In the genomic region with DNA sequence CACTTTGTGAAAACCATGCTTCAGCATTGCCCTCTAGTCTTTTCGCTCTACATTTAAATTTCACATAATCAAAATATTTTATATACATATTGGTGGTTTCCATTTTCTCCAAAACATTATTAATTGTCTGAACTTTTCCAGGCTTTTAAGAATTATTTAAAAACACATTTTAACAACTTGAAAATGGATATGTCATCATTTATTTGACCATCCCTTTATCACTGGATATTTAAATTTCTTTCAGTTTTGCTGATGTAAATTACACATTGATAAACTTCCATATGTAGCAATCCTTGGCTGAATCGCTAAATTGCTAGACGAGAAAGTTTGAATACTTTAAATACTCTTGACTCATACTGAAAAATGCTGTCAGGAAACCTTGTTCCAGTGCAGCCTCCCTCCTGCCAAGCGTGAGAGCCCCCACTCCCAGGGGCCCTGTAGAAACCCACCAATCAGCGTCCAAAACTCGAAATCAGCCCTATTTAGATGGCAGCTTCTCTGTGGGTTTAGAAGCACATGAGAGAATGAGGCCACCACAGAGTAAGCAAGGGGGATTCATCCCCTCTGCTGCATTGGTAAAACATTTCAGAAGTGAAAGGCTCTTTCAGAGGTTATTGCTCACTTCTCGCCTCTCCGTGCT, we compare ENCODE assay signal across 16 cellular contexts.
DNase-seq lines count a peak whose midpoint lies in the region; ATAC-seq, FAIRE-seq and TF ChIP-seq lines count a peak whose summit lies in the region.
"Had no signal": no experiment of that assay in that cellular context is flagged by ENCODE, and none has a peak within 500 bp of the region (broad histone marks: within the 10 kb centered on the region; RNA-seq: fewer than 3 reads in every experiment).

No MANE protein-coding gene starts in this region.

- H3K27me3 ChIP-seq in astrocyte (ENCODE audit: insufficient read depth, low read length) (no peaks in the 10 kb centered on the region), osteoblast (ENCODE audit: insufficient read depth, low read length) (no peaks in the 10 kb centered on the region)
- H3K27me3 ChIP-seq: adrenal gland, gastroesophageal sphincter had no signal

- peaks cover 27% of the 10 kb centered on the region for H3K36me3 Mint-ChIP-seq in astrocyte (ENCODE audit: low read depth, unreplicated experiment)

- H3K36me3 ChIP-seq in astrocyte (ENCODE audit: insufficient read depth, low read length) (peaks cover 4% of the 10 kb centered on the region), osteoblast (ENCODE audit: insufficient read depth, low read length) (peaks cover 32% of the 10 kb centered on the region)
- H3K36me3 ChIP-seq: adrenal gland had no signal

- peaks cover 11% of the 10 kb centered on the region for H3K4me1 ChIP-seq in astrocyte (ENCODE audit: insufficient read depth, low read length)
- H3K4me1 ChIP-seq in osteoblast (ENCODE audit: insufficient read depth, low read length) = peaks cover 15% of the 10 kb centered on the region
- H3K4me1 ChIP-seq: adrenal gland had no signal

- H3K4me1 Mint-ChIP-seq in astrocyte (ENCODE audit: low read depth, unreplicated experiment) = no peaks in the 10 kb centered on the region

- TF ChIP-seq CTCF in astrocyte (IDR thresholded peaks at IDR 0.05; ENCODE audit: insufficient read depth, low read depth, low read length) (no peak), osteoblast (IDR thresholded peaks at IDR 0.05; ENCODE audit: extremely low read depth, low read depth, low read length) (no peak)

- FAIRE-seq in astrocyte (lab: Jason Lieb, UNC) = no peak
- FAIRE-seq: kidney had no signal

- no peak overlapping the region for H3K4me3 Mint-ChIP-seq in astrocyte (ENCODE audit: unreplicated experiment)

- H3K27ac Mint-ChIP-seq in astrocyte (ENCODE audit: unreplicated experiment) = no peak overlapping the region

- H3K4me2 ChIP-seq in astrocyte (ENCODE audit: low read length) (peak overlapping the region; percentile 58), osteoblast (ENCODE audit: insufficient read depth, low read length) (peak overlapping the region; percentile 40)

- H3K9ac ChIP-seq in astrocyte (ENCODE audit: low read length) = peak overlapping the region; percentile 25

- H4K20me1 ChIP-seq in astrocyte (ENCODE audit: insufficient read depth, low read length) (no peaks in the 10 kb centered on the region), osteoblast (ENCODE audit: insufficient read depth, low read length) (no peaks in the 10 kb centered on the region)

- H3K79me2 ChIP-seq in astrocyte (ENCODE audit: insufficient read depth, low read length) (no peaks in the 10 kb centered on the region), osteoblast (ENCODE audit: insufficient read depth, low read length) (no peaks in the 10 kb centered on the region)

- H3K9me3 ChIP-seq in astrocyte (ENCODE audit: insufficient read depth, low read depth, low read length) (no peaks in the 10 kb centered on the region), osteoblast (ENCODE audit: low read depth, low read length) (no peaks in the 10 kb centered on the region)
- H3K9me3 ChIP-seq: adrenal gland, gastroesophageal sphincter had no signal

- DNase-seq in EH (ENCODE audit: low read depth) (peak; percentile 30), astrocyte (ENCODE audit: low read depth) (peak; percentile 60), osteoblast (ENCODE audit: insufficient read length, low spot score, missing footprints) (peak; percentile 92), NCI-H524 (lab: John Stamatoyannopoulos, UW) (no peak), kidney tubule cell (ENCODE audit: low spot score) (no peak), DMS79 (lab: John Stamatoyannopoulos, UW) (no peak)
- DNase-seq: kidney, NCI-H1694, RPMI8226, T-helper 1 cell had no signal

- peak; percentile 66 for ATAC-seq in GM21825 (IDR thresholded peaks at IDR 0.05; ENCODE audit: unreplicated experiment)
- ATAC-seq in HG03159 (IDR thresholded peaks at IDR 0.05; ENCODE audit: unreplicated experiment) = no peak
- ATAC-seq: activated CD4-positive, CD25-positive, alpha-beta regulatory T cell treated with anti-CD3 and anti-CD28 coated beads, Interleukin-2, amount 50 U/mL, for 24 hours; gastroesophageal sphincter had no signal

- H3K27ac ChIP-seq in astrocyte (ENCODE audit: low read depth, low read length) (no peak overlapping the region), osteoblast (ENCODE audit: low read depth, low read length) (peak overlapping the region; percentile 60)
- H3K27ac ChIP-seq: adrenal gland, C4-2B had no signal

- no peak overlapping the region for H2AFZ ChIP-seq in astrocyte (ENCODE audit: low read depth, low read length)
- peak overlapping the region; percentile 51 for H2AFZ ChIP-seq in osteoblast (ENCODE audit: low read length)

- H3K9me3 Mint-ChIP-seq in astrocyte (ENCODE audit: unreplicated experiment) = peaks cover under 1% of the 10 kb centered on the region

- no peak overlapping the region for H3K4me3 ChIP-seq in astrocyte (ENCODE audit: insufficient read depth, low read depth, low read length)
- H3K4me3 ChIP-seq in osteoblast (ENCODE audit: insufficient read depth, low read length) = no peak overlapping the region
- H3K4me3 ChIP-seq: adrenal gland, gastroesophageal sphincter had no signal

- H3K27me3 Mint-ChIP-seq in astrocyte (ENCODE audit: low read depth, unreplicated experiment) = peaks cover under 1% of the 10 kb centered on the region

Comparison
In these comparisons a context has a peak if more than half of its experiments do, and no peak if none do; other contexts are left out.
1. DNase-seq: peak in EH (single experiment), astrocyte (single experiment) and osteoblast (single experiment); none in NCI-H524 (0 of 2), kidney tubule cell (single experiment) and DMS79 (single experiment).